In the genomic region with DNA sequence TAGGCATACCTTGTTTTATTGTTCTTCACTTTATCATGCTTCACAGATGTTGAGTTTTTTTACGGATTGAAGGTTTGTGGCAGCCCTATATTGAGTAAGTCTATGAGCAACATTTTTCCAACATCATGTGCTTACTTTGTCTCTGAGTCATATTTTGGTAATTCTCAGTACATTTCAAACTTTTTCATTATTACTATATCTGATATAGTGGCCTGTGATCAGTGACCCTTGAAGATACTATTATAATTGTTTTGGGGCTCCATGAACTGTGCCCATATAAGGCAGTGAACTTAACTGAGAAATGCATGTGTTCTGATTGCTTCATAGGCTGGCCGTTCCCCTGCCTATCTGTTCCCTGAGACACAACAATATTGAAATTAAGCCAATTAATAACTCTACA, we compare ENCODE assay signal across 18 cellular contexts. TPM values are rescaled to one million over a fixed set of nuclear protein-coding genes. Genes with fewer than 3 reads are reported as not detected.
DNase-seq lines count a peak whose midpoint lies in the region; ATAC-seq and TF ChIP-seq lines count a peak whose summit lies in the region.
"Had no signal": no experiment of that assay in that cellular context is flagged by ENCODE, and none has a peak within 500 bp of the region (broad histone marks: within the 10 kb centered on the region; RNA-seq: fewer than 3 reads in every experiment).

No MANE protein-coding gene starts in this region.

- POLR2A ChIA-PET in AG04449 (lab: Yijun Ruan, JAX), result no interaction called here
- POLR2A ChIA-PET in activated B cell treated with CpG ODN at 0.5 μM for 24 hours (lab: Charles Lee), result no interaction called here

- H3K27ac Mint-ChIP-seq in activated B cell treated with CpG ODN at 0.5 μM for 24 hours, result no peak overlapping the region
- H3K27ac Mint-ChIP-seq: activated naive CD8-positive, alpha-beta T cell treated with anti-CD3 and anti-CD28 coated beads, Interleukin-2, amount 50 U/mL, for 24 hours; nephron progenitor cell had no signal

- H3K4me2 ChIP-seq in GM23248 (ENCODE audit: unreplicated experiment), result no peak overlapping the region

- 26% methylated on average over 2 of the region's 2 CpGs for WGBS in GM23248 (ENCODE audit: low coverage in 1 of 2, low lambda C conversion rate in 2 of 2, missing lambda C conversion rate in 2 of 2), 2 experiments
- 60 to 69% methylated on average over 2 of the region's 2 CpGs for WGBS in esophagus squamous epithelium, 2 donors

- CTCF ChIA-PET in AG04449 (lab: Yijun Ruan, JAX) (no interaction called here), activated B cell treated with CpG ODN at 0.5 μM for 24 hours (lab: Charles Lee) (no interaction called here)

- H3K27ac ChIP-seq in GM23248, result no peak overlapping the region
- no peak overlapping the region for H3K27ac ChIP-seq in esophagus squamous epithelium
- H3K27ac ChIP-seq: dorsolateral prefrontal cortex, left lung, spleen, tibial artery had no signal

- no peak overlapping the region for H2AFZ ChIP-seq in GM23248

- H3K9me3 Mint-ChIP-seq in activated B cell treated with CpG ODN at 0.5 μM for 24 hours, result no peaks in the 10 kb centered on the region
- H3K9me3 Mint-ChIP-seq: activated naive CD8-positive, alpha-beta T cell treated with anti-CD3 and anti-CD28 coated beads, Interleukin-2, amount 50 U/mL, for 24 hours; nephron progenitor cell had no signal

- ATAC-seq in activated B cell treated with CpG ODN at 0.5 μM for 24 hours (ENCODE audit: low read depth), result peak; percentile 14
- ATAC-seq: activated naive CD8-positive, alpha-beta T cell treated with anti-CD3 and anti-CD28 coated beads, Interleukin-2, amount 50 U/mL, for 24 hours; K562; left lung had no signal

- TF ChIP-seq CTCF in AG04449 (IDR thresholded peaks at IDR 0.05; ENCODE audit: insufficient read depth, low read length, missing control alignments) (no peak), activated B cell treated with CpG ODN at 0.5 μM for 24 hours (IDR thresholded peaks at IDR 0.05) (no peak), esophagus squamous epithelium (IDR thresholded peaks at IDR 0.05) (no peak)

- TF ChIP-seq POLR2A in esophagus squamous epithelium (IDR thresholded peaks at IDR 0.05), result no peak

- H3K4me3 ChIP-seq in AG04449 (ENCODE audit: low read depth, low read length) (no peak overlapping the region), GM23248 (no peak overlapping the region), esophagus squamous epithelium (no peak overlapping the region), HAP-1 (no peak overlapping the region)
- H3K4me3 ChIP-seq: dorsolateral prefrontal cortex, K562, left lung, spleen, tibial artery had no signal

- H3K9me3 ChIP-seq in GM23248 (ENCODE audit: low read depth) (no peaks in the 10 kb centered on the region), esophagus squamous epithelium (no peaks in the 10 kb centered on the region), HAP-1 (no peaks in the 10 kb centered on the region)
- H3K9me3 ChIP-seq: left lung, spleen, tibial artery had no signal

- peaks cover 8% of the 10 kb centered on the region for H3K27me3 Mint-ChIP-seq in activated B cell treated with CpG ODN at 0.5 μM for 24 hours

- DNase-seq in AG04449 (ENCODE audit: low read depth, low spot score) (peak; percentile 31), GM23248 (peak; percentile 65), activated B cell treated with CpG ODN at 0.5 μM for 24 hours (no peak), glomerular visceral epithelial cell (ENCODE audit: extremely low spot score) (peak; percentile 42), ureter (ENCODE audit: low spot score) (no peak), SW 1271 (lab: John Stamatoyannopoulos, UW) (no peak), esophagus squamous epithelium (lab: John Stamatoyannopoulos, UW) (no peak), HAP-1 (ENCODE audit: low spot score in 2 of 2) (no peak)
- DNase-seq: activated naive CD8-positive, alpha-beta T cell treated with anti-CD3 and anti-CD28 coated beads, Interleukin-2, amount 50 U/mL, for 24 hours; DMS 273 treated with DMSO at 0.1 percent for 48 hours; dorsolateral prefrontal cortex; H7; left lung; NCI-H146; nephron progenitor cell; spleen; tibial artery had no signal

- no peaks in the 10 kb centered on the region for H4K20me1 ChIP-seq in GM23248 (ENCODE audit: insufficient read depth)

- peaks cover 24% of the 10 kb centered on the region for H3K4me1 Mint-ChIP-seq in activated B cell treated with CpG ODN at 0.5 μM for 24 hours
- H3K4me1 Mint-ChIP-seq: activated naive CD8-positive, alpha-beta T cell treated with anti-CD3 and anti-CD28 coated beads, Interleukin-2, amount 50 U/mL, for 24 hours; nephron progenitor cell had no signal

- H3K27me3 ChIP-seq in GM23248 (replicated peaks; ENCODE audit: insufficient read depth), result 0 out of 2 replicates have a peak, but pooled peaks cover 3% of the 10 kb centered on the region
- H3K27me3 ChIP-seq in esophagus squamous epithelium, result no peaks in the 10 kb centered on the region
- no peaks in the 10 kb centered on the region; the same call in 1 of the 2 replicates for H3K27me3 ChIP-seq in HAP-1 (ENCODE audit: low read depth)
- H3K27me3 ChIP-seq: dorsolateral prefrontal cortex, left lung, spleen, tibial artery had no signal

- H3K36me3 ChIP-seq in GM23248 (ENCODE audit: low read depth) (no peaks in the 10 kb centered on the region), esophagus squamous epithelium (no peaks in the 10 kb centered on the region), HAP-1 (replicated peaks) (no peaks in the 10 kb centered on the region)
- H3K36me3 ChIP-seq: left lung, spleen, tibial artery had no signal

- H3K79me2 ChIP-seq in GM23248 (ENCODE audit: insufficient read depth), result no peaks in the 10 kb centered on the region

- H3K9ac ChIP-seq in GM23248, result no peak overlapping the region

- H3K4me1 ChIP-seq in GM23248 (ENCODE audit: insufficient read depth) (no peaks in the 10 kb centered on the region), esophagus squamous epithelium (no peaks in the 10 kb centered on the region), HAP-1 (no peaks in the 10 kb centered on the region)
- H3K4me1 ChIP-seq: left lung, tibial artery had no signal

- H3K36me3 Mint-ChIP-seq in activated B cell treated with CpG ODN at 0.5 μM for 24 hours (ENCODE audit: low read depth), result no peaks in the 10 kb centered on the region

- no peaks in the 10 kb centered on the region for H3F3A ChIP-seq in GM23248 (ENCODE audit: insufficient read depth)

- in situ Hi-C loops in GM23248 (cut with MboI), result no loop called here
- in situ Hi-C loops in HAP-1 (cut with MboI; ENCODE audit: low sequenced_read_pairs), result no loop called here

- intact Hi-C loops in activated B cell treated with CpG ODN at 0.5 μM for 24 hours (cut with micrococcal nuclease), result no loop called here
- intact Hi-C loops in esophagus squamous epithelium (cut with DNase I), result no loop called here

- H3K4me3 Mint-ChIP-seq in activated B cell treated with CpG ODN at 0.5 μM for 24 hours, result no peak overlapping the region
- H3K4me3 Mint-ChIP-seq: activated naive CD8-positive, alpha-beta T cell treated with anti-CD3 and anti-CD28 coated beads, Interleukin-2, amount 50 U/mL, for 24 hours; nephron progenitor cell had no signal

- H3K9me2 ChIP-seq in GM23248 (ENCODE audit: insufficient read depth), result no peaks in the 10 kb centered on the region

RNA-seq across cellular contexts. Expression of a gene that starts 42.8 kb away (rescaled TPM):
- 9.2 and 10.9 TPM in 2 replicates for total RNA-seq in GM23248 (2014; rRNA removed; shearing (Covaris generic))
- 10.2 and 10.3 TPM in 2 replicates for polyA plus RNA-seq in GM23248 (2016; fragmentation: Nextera tagmentation; extraction: Ambion mirVana)
- total RNA-seq in activated B cell treated with CpG ODN at 0.5 μM for 24 hours, result 10.1 and 10.4 TPM in 2 replicates
- 8.9 TPM for total RNA-seq in ureter
- total RNA-seq in esophagus squamous epithelium, result 1 to 10 TPM; 4.0 to 9.6 (median 5.5) TPM

Comparison
In these comparisons a context has a peak if more than half of its experiments do, and no peak if none do; other contexts are left out.
1. DNase-seq: peak in AG04449 (single experiment), GM23248 (single experiment) and glomerular visceral epithelial cell (single experiment); none in activated B cell treated with CpG ODN at 0.5 μM for 24 hours (single experiment), ureter (single experiment), SW 1271 (0 of 2), esophagus squamous epithelium (single experiment) and HAP-1 (0 of 2).